ENCODE assay signal across 1 cellular context in the genomic region with DNA sequence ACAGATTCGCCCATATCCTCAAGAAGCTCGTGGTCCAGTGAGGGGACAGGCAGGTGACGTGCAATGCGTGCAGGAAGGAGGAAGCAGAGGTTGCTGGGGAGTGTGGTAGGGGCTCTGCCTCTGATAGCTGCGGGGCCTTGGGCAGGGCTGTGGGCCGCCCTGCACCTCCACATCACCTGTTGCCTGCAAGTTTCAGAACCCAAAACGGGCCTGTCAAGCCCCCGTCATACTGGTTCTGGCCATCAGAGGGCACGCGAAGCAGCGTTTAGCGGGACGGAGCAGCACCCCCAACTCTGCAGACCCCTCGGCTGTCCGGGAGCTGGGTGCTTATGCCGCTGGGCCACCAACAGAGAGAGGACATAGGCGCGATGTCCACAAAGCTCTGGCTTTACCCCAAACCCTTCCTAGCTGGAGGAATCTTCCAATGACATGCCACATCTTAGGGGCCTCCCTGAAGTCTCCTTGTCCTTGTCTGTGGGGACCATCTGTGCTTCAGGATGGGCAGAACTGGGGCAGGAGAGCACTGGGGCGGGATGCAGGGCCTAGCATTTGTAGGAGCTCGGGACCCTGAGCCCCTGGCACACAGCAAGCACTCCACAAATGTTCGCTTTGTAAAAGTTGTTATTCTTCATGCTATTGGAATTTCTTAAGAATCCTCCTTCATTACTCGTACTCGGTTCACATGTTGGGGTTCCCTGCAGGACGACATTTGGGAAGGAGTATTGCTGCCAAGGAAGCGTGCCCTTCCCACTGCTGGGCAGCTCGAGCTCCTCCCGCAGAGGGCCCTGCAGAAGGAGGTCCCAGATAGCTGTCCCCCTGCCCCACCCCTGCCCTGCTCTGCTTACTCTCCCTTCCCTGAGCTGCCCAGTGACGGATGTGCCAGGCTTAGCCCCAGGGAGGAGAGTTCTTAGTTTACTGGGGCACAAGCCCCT.
TF ChIP-seq lines count a peak whose summit lies in the region.

No MANE protein-coding gene starts in this region.

TF ChIP-seq in K562, 482 proteins besides CTCF, POLR2A, EP300 and RAD21 (continued from another document):
- TF ChIP-seq, protein P1, sequence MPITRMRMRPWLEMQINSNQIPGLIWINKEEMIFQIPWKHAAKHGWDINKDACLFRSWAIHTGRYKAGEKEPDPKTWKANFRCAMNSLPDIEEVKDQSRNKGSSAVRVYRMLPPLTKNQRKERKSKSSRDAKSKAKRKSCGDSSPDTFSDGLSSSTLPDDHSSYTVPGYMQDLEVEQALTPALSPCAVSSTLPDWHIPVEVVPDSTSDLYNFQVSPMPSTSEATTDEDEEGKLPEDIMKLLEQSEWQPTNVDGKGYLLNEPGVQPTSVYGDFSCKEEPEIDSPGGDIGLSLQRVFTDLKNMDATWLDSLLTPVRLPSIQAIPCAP (CRISPR knock-in tag; IDR thresholded peaks at IDR 0.05; ENCODE audit: borderline replicate concordance): no peak
- TF ChIP-seq DNMT1 (IDR thresholded peaks at IDR 0.05) (no peak), TRIM24 (IDR thresholded peaks at IDR 0.05) (no peak), ZC3H8 (IDR thresholded peaks at IDR 0.05) (no peak), ZNF717 (CRISPR knock-in tag; IDR thresholded peaks at IDR 0.05) (no peak), IFI16 (CRISPR knock-in tag; IDR thresholded peaks at IDR 0.05) (no peak), NFE2L1 (tag; IDR thresholded peaks at IDR 0.05; ENCODE audit: borderline replicate concordance, low read depth) (no peak), ARID2 (IDR thresholded peaks at IDR 0.05) (no peak), FOXK1 (CRISPR knock-in tag; IDR thresholded peaks at IDR 0.05; ENCODE audit: borderline replicate concordance) (no peak), SMC3 (conservative IDR thresholded peaks at IDR 0.05; ENCODE audit: insufficient read depth, low read depth, low read length) (peak; percentile 32; the same call in 1 of the 2 replicates), ZNF23 (CRISPR knock-in tag; IDR thresholded peaks at IDR 0.05) (no peak), ELF4 (CRISPR knock-in tag; IDR thresholded peaks at IDR 0.05) (no peak), STAG1 (CRISPR knock-in tag; IDR thresholded peaks at IDR 0.05; ENCODE audit: borderline replicate concordance) (peak; percentile 51; the same call in 1 of the 2 replicates), ZNF740 (CRISPR knock-in tag; IDR thresholded peaks at IDR 0.05) (peak; percentile 71), ZNF740 (tag; IDR thresholded peaks at IDR 0.05) (no peak), HNRNPL (IDR thresholded peaks at IDR 0.05; ENCODE audit: low read depth, low read length) (no peak), GABPB1 (CRISPR knock-in tag; IDR thresholded peaks at IDR 0.05) (0 out of 2 replicates have a peak, but pooled peaks have one; percentile 37)
- TF ChIP-seq, protein P2, sequence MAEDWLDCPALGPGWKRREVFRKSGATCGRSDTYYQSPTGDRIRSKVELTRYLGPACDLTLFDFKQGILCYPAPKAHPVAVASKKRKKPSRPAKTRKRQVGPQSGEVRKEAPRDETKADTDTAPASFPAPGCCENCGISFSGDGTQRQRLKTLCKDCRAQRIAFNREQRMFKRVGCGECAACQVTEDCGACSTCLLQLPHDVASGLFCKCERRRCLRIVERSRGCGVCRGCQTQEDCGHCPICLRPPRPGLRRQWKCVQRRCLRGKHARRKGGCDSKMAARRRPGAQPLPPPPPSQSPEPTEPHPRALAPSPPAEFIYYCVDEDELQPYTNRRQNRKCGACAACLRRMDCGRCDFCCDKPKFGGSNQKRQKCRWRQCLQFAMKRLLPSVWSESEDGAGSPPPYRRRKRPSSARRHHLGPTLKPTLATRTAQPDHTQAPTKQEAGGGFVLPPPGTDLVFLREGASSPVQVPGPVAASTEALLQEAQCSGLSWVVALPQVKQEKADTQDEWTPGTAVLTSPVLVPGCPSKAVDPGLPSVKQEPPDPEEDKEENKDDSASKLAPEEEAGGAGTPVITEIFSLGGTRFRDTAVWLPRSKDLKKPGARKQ (CRISPR knock-in tag; IDR thresholded peaks at IDR 0.05): no peak
- TF ChIP-seq, protein P3, sequence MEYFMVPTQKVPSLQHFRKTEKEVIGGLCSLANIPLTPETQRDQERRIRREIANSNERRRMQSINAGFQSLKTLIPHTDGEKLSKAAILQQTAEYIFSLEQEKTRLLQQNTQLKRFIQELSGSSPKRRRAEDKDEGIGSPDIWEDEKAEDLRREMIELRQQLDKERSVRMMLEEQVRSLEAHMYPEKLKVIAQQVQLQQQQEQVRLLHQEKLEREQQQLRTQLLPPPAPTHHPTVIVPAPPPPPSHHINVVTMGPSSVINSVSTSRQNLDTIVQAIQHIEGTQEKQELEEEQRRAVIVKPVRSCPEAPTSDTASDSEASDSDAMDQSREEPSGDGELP (CRISPR knock-in tag; IDR thresholded peaks at IDR 0.05; ENCODE audit: borderline replicate concordance): peak; percentile 21; the same call in 1 of the 2 replicates
- TF ChIP-seq, protein P4, sequence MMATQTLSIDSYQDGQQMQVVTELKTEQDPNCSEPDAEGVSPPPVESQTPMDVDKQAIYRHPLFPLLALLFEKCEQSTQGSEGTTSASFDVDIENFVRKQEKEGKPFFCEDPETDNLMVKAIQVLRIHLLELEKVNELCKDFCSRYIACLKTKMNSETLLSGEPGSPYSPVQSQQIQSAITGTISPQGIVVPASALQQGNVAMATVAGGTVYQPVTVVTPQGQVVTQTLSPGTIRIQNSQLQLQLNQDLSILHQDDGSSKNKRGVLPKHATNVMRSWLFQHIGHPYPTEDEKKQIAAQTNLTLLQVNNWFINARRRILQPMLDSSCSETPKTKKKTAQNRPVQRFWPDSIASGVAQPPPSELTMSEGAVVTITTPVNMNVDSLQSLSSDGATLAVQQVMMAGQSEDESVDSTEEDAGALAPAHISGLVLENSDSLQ (IDR thresholded peaks at IDR 0.05): peak; percentile 37; the same call in 1 of the 2 replicates
